In the genomic region with DNA sequence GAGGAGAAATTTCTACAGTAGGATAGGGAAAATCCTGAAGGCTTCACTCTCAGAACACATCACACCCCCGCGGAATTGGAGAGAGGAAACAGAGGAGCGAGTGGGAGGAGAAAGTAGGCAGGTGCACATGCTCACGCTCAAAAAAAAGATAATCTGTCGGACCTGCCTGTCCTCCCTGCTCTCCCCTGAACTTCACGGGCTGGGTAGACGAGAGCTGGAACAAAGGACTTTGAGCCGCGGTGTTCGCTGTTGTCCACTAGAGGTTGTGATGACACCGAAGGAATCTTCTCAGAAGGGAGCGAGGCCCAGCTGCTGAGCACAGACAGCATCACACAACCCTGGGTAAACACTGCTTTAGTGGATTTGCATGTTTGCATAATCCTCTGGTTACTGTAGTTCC, we compare ENCODE assay signal across 10 cellular contexts. TPM values are rescaled to one million over a fixed set of nuclear protein-coding genes. Genes with fewer than 3 reads are reported as not detected.
DNase-seq lines count a peak whose midpoint lies in the region; ATAC-seq, FAIRE-seq and TF ChIP-seq lines count a peak whose summit lies in the region.
"Had no signal": no experiment of that assay in that cellular context is flagged by ENCODE, and none has a peak within 500 bp of the region (broad histone marks: within the 10 kb centered on the region; RNA-seq: fewer than 3 reads in every experiment).

No MANE protein-coding gene starts in this region.

- H2AFZ ChIP-seq in Karpas-422 (ENCODE audit: low read length) = no peak overlapping the region

- H2BK5ac ChIP-seq in mesendoderm (ENCODE audit: low read length) = no peak overlapping the region

- no peak overlapping the region for H2BK120ac ChIP-seq in mesendoderm (ENCODE audit: low read depth, low read length)

- no peak overlapping the region for H3K18ac ChIP-seq in mesendoderm (ENCODE audit: low read length)

- H4K8ac ChIP-seq in mesendoderm (ENCODE audit: low read depth, low read length) = no peak overlapping the region

- no peak overlapping the region for H3K9ac ChIP-seq in Karpas-422 (ENCODE audit: low read length)
- H3K9ac ChIP-seq in mesendoderm (ENCODE audit: low read length) = no peak overlapping the region

- no peak overlapping the region for H3K27ac ChIP-seq in Karpas-422 (ENCODE audit: low read length)
- H3K27ac ChIP-seq in mesendoderm (ENCODE audit: low read depth, low read length) = no peak overlapping the region

- no peaks in the 10 kb centered on the region for H3K9me2 ChIP-seq in Karpas-422 (replicated peaks; ENCODE audit: insufficient read depth, low read length)

- H3K4me3 ChIP-seq in Karpas-422 (ENCODE audit: low read length) (no peak overlapping the region), mesendoderm (ENCODE audit: low read length) (no peak overlapping the region)

- TF ChIP-seq CTCF in D721Med (IDR thresholded peaks at IDR 0.05; ENCODE audit: insufficient read depth, missing control alignments) = peak; percentile 25

- H3K79me2 ChIP-seq in Karpas-422 (ENCODE audit: low read length) (no peaks in the 10 kb centered on the region), mesendoderm (ENCODE audit: control insufficient read depth, insufficient read depth, low read length) (no peaks in the 10 kb centered on the region)

- H2BK15ac ChIP-seq in mesendoderm (replicated peaks; ENCODE audit: low read depth) = no peak overlapping the region

- H3K4ac ChIP-seq in mesendoderm (ENCODE audit: low read depth, low read length) = no peak overlapping the region

- H3K79me1 ChIP-seq in mesendoderm (ENCODE audit: low read length) = no peaks in the 10 kb centered on the region

- no peak for DNase-seq in D721Med (ENCODE audit: insufficient read length, low spot score)
- DNase-seq in Karpas-422 = peak; percentile 51
- DNase-seq in SK-N-DZ (ENCODE audit: low spot score) = peak; percentile 47
- DNase-seq in mesendoderm = peak; percentile 87
- no peak for DNase-seq in AML-193 (lab: John Stamatoyannopoulos, UW)
- no peak for DNase-seq in NCI-H1048 (lab: John Stamatoyannopoulos, UW)
- DNase-seq: activated CD8-positive, alpha-beta T cell treated with anti-CD3 and anti-CD28 coated beads, Interleukin-2, amount 10 ng/mL, durations not matched to agents 7 days and 5 days had no signal

- H3K4me1 ChIP-seq in Karpas-422 (ENCODE audit: low read length) = no peaks in the 10 kb centered on the region
- no peaks in the 10 kb centered on the region for H3K4me1 ChIP-seq in mesendoderm (ENCODE audit: control insufficient read depth, low read depth, low read length)

- H4K5ac ChIP-seq in mesendoderm (ENCODE audit: low read length) = no peak overlapping the region

- no peaks in the 10 kb centered on the region for H3K36me3 ChIP-seq in Karpas-422 (ENCODE audit: insufficient read depth, low read length)
- no peaks in the 10 kb centered on the region for H3K36me3 ChIP-seq in mesendoderm (ENCODE audit: control insufficient read depth, insufficient read depth, low read length)

- ATAC-seq in GM18519 (IDR thresholded peaks at IDR 0.05; ENCODE audit: low FRiP score, unreplicated experiment) (no peak), HG02571 (IDR thresholded peaks at IDR 0.05; ENCODE audit: unreplicated experiment) (no peak)
- ATAC-seq: activated CD8-positive, alpha-beta T cell treated with anti-CD3 and anti-CD28 coated beads, Interleukin-2, amount 10 ng/mL, durations not matched to agents 7 days and 5 days; Panc1 had no signal

- no peak overlapping the region for H3K56ac ChIP-seq in mesendoderm (ENCODE audit: low read length)

- H2AK5ac ChIP-seq in mesendoderm (ENCODE audit: low read length) = no peak overlapping the region

- no peaks in the 10 kb centered on the region for H3K9me3 ChIP-seq in Karpas-422 (ENCODE audit: low read length)

- no peak overlapping the region for H3K23ac ChIP-seq in mesendoderm (ENCODE audit: low read length)

- no peak for FAIRE-seq in D721Med (lab: Jason Lieb, UNC)

- H3K4me2 ChIP-seq in Karpas-422 (ENCODE audit: low read depth, low read length, poor library complexity, severe bottlenecking) = no peak overlapping the region
- H3K4me2 ChIP-seq in mesendoderm (ENCODE audit: low read length) = no peak overlapping the region

- WGBS in mesendoderm (ENCODE audit: extremely low coverage, insufficient coverage, low lambda C conversion rate) = no CpG with 5 or more reads among the region's 12 CpGs

- H3K27me3 ChIP-seq in Karpas-422 (ENCODE audit: low read length) = no peaks in the 10 kb centered on the region
- H3K27me3 ChIP-seq in mesendoderm (ENCODE audit: insufficient read depth, low read length, poor library complexity) = peaks cover 5% of the 10 kb centered on the region

- H4K20me1 ChIP-seq in Karpas-422 (ENCODE audit: insufficient read depth, low read depth, low read length) = no peaks in the 10 kb centered on the region

RNA-seq across cellular contexts. Expression of gene SEZ6L, which starts 5.0 kb away (rescaled TPM):
- 0.14 and 0.41 TPM in 2 replicates for total RNA-seq in Karpas-422 (2014; rRNA removed; shearing (Covaris generic); ENCODE audit: low replicate concordance)
- polyA plus RNA-seq in SK-N-DZ (2014; cell fraction: cytosol; rRNA removed) = 2.4 and 3.0 TPM in 2 replicates
- 1.3 and 1.8 TPM in 2 replicates for polyA plus RNA-seq in SK-N-DZ (2014; cell fraction: nucleus; rRNA removed)
- polyA plus RNA-seq in mesendoderm (2013, experiment 1 of 2) = 1.8 TPM
- polyA plus RNA-seq in mesendoderm (2013, experiment 2 of 2) = 1.9 TPM
- total RNA-seq: activated CD8-positive, alpha-beta T cell treated with anti-CD3 and anti-CD28 coated beads, Interleukin-2, amount 10 ng/mL, durations not matched to agents 7 days and 5 days had no signal

Comparison
In these comparisons a context has a peak if more than half of its experiments do, and no peak if none do; other contexts are left out.
1. DNase-seq: peak in Karpas-422 (single experiment), SK-N-DZ (single experiment) and mesendoderm (single experiment); none in D721Med (single experiment), AML-193 (0 of 2) and NCI-H1048 (single experiment).